ENCODE assay signal across 7 cellular contexts in the genomic region with DNA sequence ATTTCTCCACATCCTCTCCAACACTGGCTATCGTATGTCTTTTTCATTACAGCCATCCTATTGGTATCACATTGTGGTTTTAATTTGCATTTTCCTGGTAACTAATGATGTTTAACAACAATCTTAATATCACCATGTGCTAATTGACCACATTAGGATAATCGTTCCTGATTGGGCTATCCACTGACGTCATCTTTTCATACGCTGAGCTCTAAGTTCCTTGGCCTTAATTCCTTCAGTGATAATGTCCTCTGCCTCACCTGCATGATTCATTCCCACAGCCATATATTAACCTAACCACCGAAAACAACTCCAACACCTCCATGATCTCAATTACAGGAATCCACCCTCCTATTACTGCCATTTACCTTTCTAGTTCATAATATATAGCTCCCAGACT.
"Had no signal": no experiment of that assay in that cellular context is flagged by ENCODE, and none has a peak within 500 bp of the region (broad histone marks: within the 10 kb centered on the region; RNA-seq: fewer than 3 reads in every experiment).

No MANE protein-coding gene starts in this region.

- FAIRE-seq: HTR-8/SVneo, K562 had no signal

- ATAC-seq: K562 had no signal

- H3K4me3 ChIP-seq: K562 had no signal

- DNase-seq: IMR-90, KBM-7, KG1 had no signal

- H3K4me2 ChIP-seq: KMS-11 had no signal

- H3K9ac ChIP-seq: KMS-11 had no signal

- H3K27ac ChIP-seq: HL-60, KMS-11 had no signal
